Comparison of ENCODE assay signal across 14 cellular contexts in the genomic region with DNA sequence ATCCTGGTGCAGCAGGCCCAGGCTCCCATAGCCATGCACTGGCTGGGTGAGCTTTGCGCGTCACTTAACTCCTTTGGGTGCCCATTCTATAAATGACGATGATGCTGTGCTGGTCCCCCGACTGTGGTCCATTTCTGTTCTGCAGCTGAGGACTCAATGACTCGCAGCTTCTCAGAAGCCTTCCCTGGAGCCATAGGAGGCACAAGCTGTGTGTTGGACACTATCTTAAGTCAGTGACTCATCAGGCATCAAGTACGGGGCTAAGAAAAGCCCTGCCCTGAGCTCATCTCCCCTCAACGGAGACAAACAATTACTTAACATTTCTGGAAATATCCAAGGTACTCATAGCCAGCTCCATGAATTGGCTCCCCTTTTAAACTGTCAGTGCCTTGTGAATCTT. TPM values are rescaled to one million over a fixed set of nuclear protein-coding genes. Genes with fewer than 3 reads are reported as not detected.
DNase-seq lines count a peak whose midpoint lies in the region; ATAC-seq, FAIRE-seq and TF ChIP-seq lines count a peak whose summit lies in the region.
"Had no signal": no experiment of that assay in that cellular context is flagged by ENCODE, and none has a peak within 500 bp of the region (broad histone marks: within the 10 kb centered on the region; RNA-seq: fewer than 3 reads in every experiment).

No MANE protein-coding gene starts in this region.

- no peak overlapping the region; the same call in 2 of the 3 replicates for H3K27ac ChIP-seq in K562 (ENCODE audit: extremely low read depth, low read depth, low read length)
- no peak overlapping the region for H3K27ac ChIP-seq in kidney (ENCODE audit: low read depth in 2 of 2, low read length in 2 of 2)
- H3K27ac ChIP-seq in tibial artery = peak overlapping the region; percentile 86 to 91
- H3K27ac ChIP-seq: SK-N-MC had no signal

- no peak overlapping the region for H3K27ac Mint-ChIP-seq in WTC11

- H3K27me3 ChIP-seq in K562 (ENCODE audit: control insufficient read depth in 2 of 2, insufficient read depth in 2 of 2, low read length in 2 of 2) = no peaks in the 10 kb centered on the region
- H3K27me3 ChIP-seq in tibial artery = no peaks in the 10 kb centered on the region

- H3K4me1 ChIP-seq in K562 (replicated peaks in 1 of 2; ENCODE audit: control insufficient read depth in 2 of 2, insufficient read depth in 2 of 2, low read length in 2 of 2) = no peaks in the 10 kb centered on the region
- peaks cover 0 to 4% of the 10 kb centered on the region in 2 donors for H3K4me1 ChIP-seq in kidney (ENCODE audit: control insufficient read depth in 1 of 2, insufficient read depth in 1 of 2, low read depth in 1 of 2, low read length in 2 of 2)
- H3K4me1 ChIP-seq in tibial artery = peaks cover 0 to 48% (median 32%) of the 10 kb centered on the region in 4 donors

- POLR2A ChIA-PET in K562 (lab: Yijun Ruan, JAX) (interaction anchor here (0.7 to 1.1 kb wide), 2 partner anchors 12 to 211 kb away, joined by 3 read pairs; no protein-coding TSS in a partner anchor), WTC11 (lab: Charles Lee) (no interaction called here)

- H3K9me3 Mint-ChIP-seq in WTC11 = no peaks in the 10 kb centered on the region

- H2AFZ ChIP-seq in K562 (ENCODE audit: low read depth, low read length) = no peak overlapping the region

- H3K27me3 Mint-ChIP-seq in WTC11 (ENCODE audit: low read depth) = no peaks in the 10 kb centered on the region

- TF ChIP-seq RAD21 in K562 (CRISPR knock-in tag; conservative IDR thresholded peaks at IDR 0.05 in 1 of 2, IDR thresholded peaks at IDR 0.05 in 1 of 2) = no peak

- in situ Hi-C loops in K562 (cut with MboI) = loop anchor here (10.0 kb wide), 1 partner anchor 226 kb away; no protein-coding TSS in a partner anchor

- 0 out of 2 replicates have a peak, but pooled peaks cover 7% of the 10 kb centered on the region for H4K20me1 ChIP-seq in K562 (replicated peaks; ENCODE audit: control insufficient read depth, insufficient read depth, low read length)

- intact Hi-C loops in K562 (cut with micrococcal nuclease) (no loop called here), kidney (cut with DNase I) (no loop called here), tibial artery (cut with DNase I; ENCODE audit: low total_unique reads) (no loop called here)

- CTCF ChIA-PET in K562 (lab: Yijun Ruan, JAX; ENCODE audit: low intra/inter-chr PET ratio) (no interaction called here), WTC11 (lab: Charles Lee) (interaction anchor here (0.9 to 1.5 kb wide), 5 partner anchors 10 to 132 kb away, joined by 3 to 8 read pairs (median 3); a partner anchor contains a TSS)

- peak; percentile 29 for FAIRE-seq in K562 (lab: Jason Lieb, UNC)
- no peak for FAIRE-seq in kidney (lab: Jason Lieb, UNC)
- FAIRE-seq: GM18507, small intestine had no signal

- TF ChIP-seq EP300 in K562 (IDR thresholded peaks at IDR 0.05; ENCODE audit: low read length) = no peak

- 46% methylated on average over 6 of the region's 7 CpGs for WGBS in K562 (ENCODE audit: insufficient coverage, low coverage, missing lambda C conversion rate)

- peaks cover 3% of the 10 kb centered on the region; the same call in 1 of the 2 replicates for H3K4me1 Mint-ChIP-seq in WTC11

- H3K36me3 ChIP-seq in K562 (ENCODE audit: control insufficient read depth, insufficient read depth, low read length) (peaks cover 6% of the 10 kb centered on the region; the same call in 1 of the 3 replicates), kidney (ENCODE audit: control insufficient read depth in 1 of 2, insufficient read depth in 2 of 2, low read length in 2 of 2) (peaks cover 17 to 39% of the 10 kb centered on the region in 2 donors), tibial artery (peaks cover 25 to 70% (median 48%) of the 10 kb centered on the region in 3 donors)

- H3K4me2 ChIP-seq in K562 (ENCODE audit: insufficient read depth, low read length) = no peak overlapping the region; the same call in 1 of the 2 replicates

- no peaks in the 10 kb centered on the region for H3K79me2 ChIP-seq in K562 (ENCODE audit: control insufficient read depth, insufficient read depth, low read length)

- DNase-seq in HS-5 (ENCODE audit: low read depth) = peak; percentile 36
- peak in 2 of 4 experiments; percentile 15 to 37 for DNase-seq in K562 (ENCODE audit: extremely low read depth in 1 of 4, low spot score in 3 of 4)
- peak; percentile 27 for DNase-seq in kidney
- peak in 1 of 2 donors; percentile 69 for DNase-seq in tibial artery
- no peak for DNase-seq in activated CD4-positive, alpha-beta T cell treated with anti-CD3 and anti-CD28 coated beads, Interleukin-2, amount 50 U/mL, for 48 hours
- DNase-seq in WTC11 (ENCODE audit: low spot score) = no peak
- no peak for DNase-seq in NCI-H2107 (lab: John Stamatoyannopoulos, UW)
- DNase-seq: activated CD4-positive, alpha-beta T cell treated with anti-CD3 and anti-CD28 coated beads for 4 hours; activated gamma-delta T cell treated with Interleukin-2 at 50 U/mL for 16 hours; DMS53; NCI-H1048; small intestine had no signal

- TF ChIP-seq CTCF in K562 (IDR thresholded peaks at IDR 0.05 in 2 of 3, conservative IDR thresholded peaks at IDR 0.05 in 1 of 3; ENCODE audit: insufficient read depth in 2 of 3, low read depth in 1 of 3, low read length in 3 of 3) (no peak), kidney (IDR thresholded peaks at IDR 0.05; ENCODE audit: borderline replicate concordance, extremely low read depth, insufficient read depth) (no peak), tibial artery (IDR thresholded peaks at IDR 0.05) (no peak), WTC11 (IDR thresholded peaks at IDR 0.05) (no peak)

- ATAC-seq in K562 = peak; percentile 63
- no peak for ATAC-seq in WTC11

- H3K36me3 Mint-ChIP-seq in WTC11 = peaks cover 24% of the 10 kb centered on the region

- no peaks in the 10 kb centered on the region for H3K9me1 ChIP-seq in K562 (ENCODE audit: control insufficient read depth, insufficient read depth, low read length)

- no TSS peak for BruUV-seq in K562 (replicated peaks; lab: Mats Ljungman, UMichigan)

- H3K4me3 ChIP-seq in K562 = no peak overlapping the region
- H3K4me3 ChIP-seq in kidney (ENCODE audit: low read length in 2 of 2) = no peak overlapping the region
- no peak overlapping the region for H3K4me3 ChIP-seq in tibial artery
- H3K4me3 ChIP-seq: SK-N-MC had no signal

- no peaks in the 10 kb centered on the region for H3K9me3 ChIP-seq in K562 (replicated peaks; ENCODE audit: control insufficient read depth, insufficient read depth, low read depth, low read length)
- no peaks in the 10 kb centered on the region for H3K9me3 ChIP-seq in kidney (ENCODE audit: control insufficient read depth in 1 of 2, low read length in 2 of 2)
- H3K9me3 ChIP-seq in tibial artery = no peaks in the 10 kb centered on the region

- TF ChIP-seq POLR2A in K562 (conservative IDR thresholded peaks at IDR 0.05) = no peak

- H3K4me3 Mint-ChIP-seq in WTC11 = no peak overlapping the region

- no peak overlapping the region for H3K9ac ChIP-seq in K562 (ENCODE audit: insufficient read depth in 1 of 2, low read depth in 2 of 2, low read length in 2 of 2)
- H3K9ac ChIP-seq in kidney (ENCODE audit: low read length in 2 of 2) = no peak overlapping the region

RNA-seq across cellular contexts. Expression of a gene that starts 13.8 kb away (rescaled TPM):
- total RNA-seq in K562 (2011; cell fraction: chromatin; rRNA removed; ENCODE audit: low replicate concordance) = not detected in 2 replicates
- total RNA-seq in K562 (2011; cell fraction: nucleolus; rRNA removed) = 0.92 TPM in 1 of 2 replicates, not detected in the other
- not detected in 2 replicates for total RNA-seq in K562 (2011; cell fraction: nucleoplasm; rRNA removed)
- total RNA-seq in K562 (2014; rRNA removed) (0.18 TPM in 1 of 2 replicates, not detected in the other), K562 (2014; rRNA removed; fragmentation: Illumina TruSeq; extraction: Trizol) (not detected in 2 replicates), K562 (2015; rRNA removed; fragmentation: Illumina TruSeq; extraction: Trizol) (0.38 TPM in 1 of 2 replicates, not detected in the other), K562 (2021) (0.78 TPM in 1 of 2 replicates, not detected in the other), kidney (18.6 TPM), WTC11 (2021) (2.7 to 4.2 TPM (median 3.3 TPM) in 3 replicates)
- polyA plus RNA-seq in K562 (2011; rRNA removed) (not detected in 2 replicates), K562 (2014; fragmentation: Illumina TruSeq; extraction: Trizol) (0.74 and 0.82 TPM in 2 replicates), K562 (2014; fragmentation: Nextera tagmentation; extraction: Ambion mirVana) (under 1 TPM in 1 of 2 experiments, not detected in 1; 0.15 TPM), K562 (2014; rRNA removed) (0.44 TPM in 1 of 2 replicates, not detected in the other), kidney (ENCODE audit: insufficient read depth, low read depth, low replicate concordance) (47.8 TPM)
- 0.15 and 0.22 TPM in 2 replicates for polyA plus RNA-seq in K562 (2011; cell fraction: cytosol; rRNA removed)
- polyA plus RNA-seq in K562 (2011; cell fraction: nucleus; rRNA removed) = 1.6 and 3.1 TPM in 2 replicates
- polyA plus RNA-seq in K562 (2012) = 0.78 and 4.1 TPM in 2 replicates
- polyA minus RNA-seq in K562 (2011; rRNA and poly(A)+ RNA removed) = not detected in 2 replicates
- polyA minus RNA-seq in K562 (2011; cell fraction: cytosol; rRNA and poly(A)+ RNA removed) = not detected in 2 replicates
- polyA minus RNA-seq in K562 (2011; cell fraction: nucleus; rRNA and poly(A)+ RNA removed) = not detected in 2 replicates

RNA-seq across cellular contexts. Expression of a gene that starts 18.1 kb away (rescaled TPM):
- total RNA-seq in K562 (2011; cell fraction: chromatin; rRNA removed; ENCODE audit: low replicate concordance) = 0.84 and 1.7 TPM in 2 replicates
- 0.53 TPM in 1 of 2 replicates, not detected in the other for total RNA-seq in K562 (2011; cell fraction: nucleolus; rRNA removed)
- 1.1 and 1.3 TPM in 2 replicates for total RNA-seq in K562 (2011; cell fraction: nucleoplasm; rRNA removed)
- 0.09 TPM in 1 of 2 replicates, not detected in the other for total RNA-seq in K562 (2014; rRNA removed)
- not detected in 2 replicates for total RNA-seq in K562 (2014; rRNA removed; fragmentation: Illumina TruSeq; extraction: Trizol)
- not detected in 2 replicates for total RNA-seq in K562 (2015; rRNA removed; fragmentation: Illumina TruSeq; extraction: Trizol)
- total RNA-seq in K562 (2021) = 0.62 and 0.96 TPM in 2 replicates
- polyA plus RNA-seq in K562 (2011; rRNA removed) = 0.20 TPM in 1 of 2 replicates, not detected in the other
- polyA plus RNA-seq in K562 (2011; cell fraction: cytosol; rRNA removed) = 0.07 TPM in 1 of 2 replicates, not detected in the other
- 0.28 and 0.39 TPM in 2 replicates for polyA plus RNA-seq in K562 (2011; cell fraction: nucleus; rRNA removed)
- polyA plus RNA-seq in K562 (2012) = 0.05 and 1.1 TPM in 2 replicates
- not detected in 2 replicates for polyA plus RNA-seq in K562 (2014; fragmentation: Illumina TruSeq; extraction: Trizol)
- not detected for polyA plus RNA-seq in K562 (2014; fragmentation: Nextera tagmentation; extraction: Ambion mirVana)
- polyA plus RNA-seq in K562 (2014; rRNA removed) = not detected in 2 replicates
- polyA minus RNA-seq in K562 (2011; rRNA and poly(A)+ RNA removed) = not detected in 2 replicates
- not detected in 2 replicates for polyA minus RNA-seq in K562 (2011; cell fraction: cytosol; rRNA and poly(A)+ RNA removed)
- not detected in 2 replicates for polyA minus RNA-seq in K562 (2011; cell fraction: nucleus; rRNA and poly(A)+ RNA removed)
- 15.4 TPM for total RNA-seq in kidney
- 12.9 TPM for polyA plus RNA-seq in kidney (ENCODE audit: insufficient read depth, low read depth, low replicate concordance)
- total RNA-seq in WTC11 (2021) = 2.4 to 6.2 TPM (median 3.9 TPM) in 3 replicates

RNA-seq across cellular contexts. Expression of a gene that starts 48.7 kb away (rescaled TPM):
- total RNA-seq in K562 (2011; cell fraction: chromatin; rRNA removed; ENCODE audit: low replicate concordance) = 3.2 and 8.5 TPM in 2 replicates
- total RNA-seq in K562 (2011; cell fraction: nucleolus; rRNA removed) = 6.3 and 9.5 TPM in 2 replicates
- total RNA-seq in K562 (2011; cell fraction: nucleoplasm; rRNA removed) = 7.5 and 13.3 TPM in 2 replicates
- total RNA-seq in K562 (2014; rRNA removed) (2.9 and 4.9 TPM in 2 replicates), K562 (2014; rRNA removed; fragmentation: Illumina TruSeq; extraction: Trizol) (2.0 and 3.0 TPM in 2 replicates), K562 (2015; rRNA removed; fragmentation: Illumina TruSeq; extraction: Trizol) (5.1 and 5.2 TPM in 2 replicates), K562 (2021) (5.3 and 6.9 TPM in 2 replicates), kidney (21.4 TPM), WTC11 (2021) (27.1 to 35.5 TPM (median 28.4 TPM) in 3 replicates)
- polyA plus RNA-seq in K562 (2011; rRNA removed) (2.5 and 2.8 TPM in 2 replicates), K562 (2014; fragmentation: Illumina TruSeq; extraction: Trizol) (6.3 and 7.7 TPM in 2 replicates), K562 (2014; fragmentation: Nextera tagmentation; extraction: Ambion mirVana) (under 1 TPM; 0.14 to 0.52 TPM), K562 (2014; rRNA removed) (7.6 and 8.4 TPM in 2 replicates), kidney (ENCODE audit: insufficient read depth, low read depth, low replicate concordance) (23.3 TPM)
- 5.2 and 7.2 TPM in 2 replicates for polyA plus RNA-seq in K562 (2011; cell fraction: cytosol; rRNA removed)
- 7.9 and 10.5 TPM in 2 replicates for polyA plus RNA-seq in K562 (2011; cell fraction: nucleus; rRNA removed)
- polyA plus RNA-seq in K562 (2012) = 4.4 and 17.7 TPM in 2 replicates
- polyA minus RNA-seq in K562 (2011; rRNA and poly(A)+ RNA removed) = 1.5 and 2.1 TPM in 2 replicates
- polyA minus RNA-seq in K562 (2011; cell fraction: cytosol; rRNA and poly(A)+ RNA removed) = 5.5 TPM in 1 of 2 replicates, not detected in the other
- 3.1 and 4.2 TPM in 2 replicates for polyA minus RNA-seq in K562 (2011; cell fraction: nucleus; rRNA and poly(A)+ RNA removed)

RNA-seq across cellular contexts. Expression of a gene that starts 54.0 kb away (rescaled TPM):
- not detected in 2 replicates for total RNA-seq in K562 (2011; cell fraction: chromatin; rRNA removed; ENCODE audit: low replicate concordance)
- total RNA-seq in K562 (2011; cell fraction: nucleolus; rRNA removed) = not detected in 2 replicates
- not detected in 2 replicates for total RNA-seq in K562 (2011; cell fraction: nucleoplasm; rRNA removed)
- total RNA-seq in K562 (2014; rRNA removed) = not detected in 2 replicates
- 0.07 TPM in 1 of 2 replicates, not detected in the other for total RNA-seq in K562 (2014; rRNA removed; fragmentation: Illumina TruSeq; extraction: Trizol)
- not detected in 2 replicates for total RNA-seq in K562 (2015; rRNA removed; fragmentation: Illumina TruSeq; extraction: Trizol)
- total RNA-seq in K562 (2021) = 0.25 and 0.35 TPM in 2 replicates
- polyA plus RNA-seq in K562 (2011; rRNA removed) = not detected in 2 replicates
- polyA plus RNA-seq in K562 (2011; cell fraction: cytosol; rRNA removed) = not detected in 2 replicates
- 0.04 and 0.24 TPM in 2 replicates for polyA plus RNA-seq in K562 (2011; cell fraction: nucleus; rRNA removed)
- polyA plus RNA-seq in K562 (2012) = not detected in 2 replicates
- not detected in 2 replicates for polyA plus RNA-seq in K562 (2014; fragmentation: Illumina TruSeq; extraction: Trizol)
- not detected for polyA plus RNA-seq in K562 (2014; fragmentation: Nextera tagmentation; extraction: Ambion mirVana)
- polyA plus RNA-seq in K562 (2014; rRNA removed) = not detected in 2 replicates
- not detected in 2 replicates for polyA minus RNA-seq in K562 (2011; rRNA and poly(A)+ RNA removed)
- 4.0 TPM in 1 of 2 replicates, not detected in the other for polyA minus RNA-seq in K562 (2011; cell fraction: cytosol; rRNA and poly(A)+ RNA removed)
- polyA minus RNA-seq in K562 (2011; cell fraction: nucleus; rRNA and poly(A)+ RNA removed) = not detected in 2 replicates
- 2.3 TPM for total RNA-seq in kidney
- polyA plus RNA-seq in kidney (ENCODE audit: insufficient read depth, low read depth, low replicate concordance) = 2.1 TPM
- total RNA-seq in WTC11 (2021) = 0.23 to 0.37 TPM (median 0.25 TPM) in 3 replicates

Comparison
In these comparisons a context has a peak if more than half of its experiments do, and no peak if none do; other contexts are left out.
1. DNase-seq: peak in HS-5 (single experiment) and kidney (single experiment); none in activated CD4-positive, alpha-beta T cell treated with anti-CD3 and anti-CD28 coated beads, Interleukin-2, amount 50 U/mL, for 48 hours (0 of 2), WTC11 (single experiment) and NCI-H2107 (single experiment).
2. H3K27ac ChIP-seq: peak in tibial artery (2 of 2); none in K562 (single experiment) and kidney (0 of 2).